Comparison of ENCODE assay signal across 8 cellular contexts in genomic region chr3:148309390-148310035, GRCh38.
A peak's percentile ranks its signal among the peaks of the same experiment; 100 is the strongest.
DNase-seq lines count a peak whose midpoint lies in the region; ATAC-seq and TF ChIP-seq lines count a peak whose summit lies in the region.

No MANE protein-coding gene starts in this region.

- H3K4me1 ChIP-seq in DND-41 (ENCODE audit: insufficient read depth, low read length): no peaks in the 10 kb centered on the region

- H3K4me2 ChIP-seq in DND-41 (ENCODE audit: insufficient read depth, low read length) (no peak overlapping the region), neural cell (ENCODE audit: low read length) (no peak overlapping the region)

- H3K9me3 ChIP-seq in DND-41 (ENCODE audit: insufficient read depth, low read length, severe bottlenecking) (no peaks in the 10 kb centered on the region), neural cell (ENCODE audit: low read length) (no peaks in the 10 kb centered on the region)

- no peak overlapping the region for H2AFZ ChIP-seq in DND-41 (ENCODE audit: low read depth, low read length)
- H2AFZ ChIP-seq in neural cell (ENCODE audit: low read depth, low read length): no peak overlapping the region

- peak; percentile 69 for TF ChIP-seq CTCF in DND-41 (IDR thresholded peaks at IDR 0.05; ENCODE audit: borderline replicate concordance, extremely low read depth, low read length, poor library complexity, severe bottlenecking)
- TF ChIP-seq CTCF in choroid plexus epithelial cell (conservative IDR thresholded peaks at IDR 0.05; ENCODE audit: low read depth, low read length): peak; percentile 90
- TF ChIP-seq CTCF in neural cell (IDR thresholded peaks at IDR 0.05; ENCODE audit: poor library complexity, severe bottlenecking): peak; percentile 29

- H3K27ac ChIP-seq in DND-41 (ENCODE audit: low read length): no peak overlapping the region
- H3K27ac ChIP-seq in neural cell (ENCODE audit: low read length): no peak overlapping the region

- H4K20me1 ChIP-seq in DND-41 (ENCODE audit: insufficient read depth, low read length) (no peaks in the 10 kb centered on the region), neural cell (ENCODE audit: insufficient read depth) (no peaks in the 10 kb centered on the region)

- H3F3A ChIP-seq in neural cell (ENCODE audit: insufficient read depth, low read length, poor library complexity, severe bottlenecking): no peaks in the 10 kb centered on the region

- no peaks in the 10 kb centered on the region for H3K9me2 ChIP-seq in neural cell (ENCODE audit: insufficient read depth, low read length)

- H3K4me3 ChIP-seq in DND-41 (ENCODE audit: low read depth in 1 of 2, low read length in 2 of 2) (no peak overlapping the region), choroid plexus epithelial cell (ENCODE audit: low read depth, low read length) (no peak overlapping the region), neural cell (ENCODE audit: low read length) (no peak overlapping the region)

- ATAC-seq in DND-41 (ENCODE audit: insufficient read depth, low read depth) (peak; percentile 64; the same call in 2 of the 3 replicates), GM18909 (IDR thresholded peaks at IDR 0.05; ENCODE audit: poor library complexity, unreplicated experiment) (peak; percentile 87), HG03045 (IDR thresholded peaks at IDR 0.05; ENCODE audit: unreplicated experiment) (peak; percentile 92)

- DNase-seq in DND-41: peak; percentile 17
- DNase-seq in NCI-H2081 treated with DMSO at 0.1 percent for 48 hours (lab: John Stamatoyannopoulos, UW): peak; percentile 24
- DNase-seq in choroid plexus epithelial cell (ENCODE audit: low read depth): peak; percentile 76
- no peak for DNase-seq in islet precursor cell
- DNase-seq in NCI-H2107 (lab: John Stamatoyannopoulos, UW): no peak

- H3K27me3 ChIP-seq in DND-41 (ENCODE audit: insufficient read depth, low read length, poor library complexity) (no peaks in the 10 kb centered on the region), neural cell (ENCODE audit: insufficient read depth, low read depth, low read length) (no peaks in the 10 kb centered on the region)

- H3K36me3 ChIP-seq in DND-41 (ENCODE audit: insufficient read depth, low read length): no peaks in the 10 kb centered on the region
- H3K36me3 ChIP-seq in neural cell (ENCODE audit: insufficient read depth, low read length): no peaks in the 10 kb centered on the region

- H3K9ac ChIP-seq in DND-41 (ENCODE audit: low read depth, low read length) (no peak overlapping the region), neural cell (ENCODE audit: low read length) (no peak overlapping the region)

- TF ChIP-seq EP300 in neural cell (conservative IDR thresholded peaks at IDR 0.05; ENCODE audit: poor library complexity, severe bottlenecking): no peak

- H3K79me2 ChIP-seq in DND-41 (ENCODE audit: insufficient read depth, low read length) (no peaks in the 10 kb centered on the region), neural cell (replicated peaks; ENCODE audit: insufficient read depth, low read length) (no peaks in the 10 kb centered on the region)

- no peak for TF ChIP-seq RAD21 in neural cell (conservative IDR thresholded peaks at IDR 0.05)

TF ChIP-seq in neural cell, 6 proteins besides CTCF, POLR2A, EP300 and RAD21:
- TF ChIP-seq POLR2AphosphoS5 (IDR thresholded peaks at IDR 0.05) (no peak), TAF1 (IDR thresholded peaks at IDR 0.05; ENCODE audit: low read depth) (no peak), MXI1 (conservative IDR thresholded peaks at IDR 0.05; ENCODE audit: poor library complexity, severe bottlenecking) (no peak), REST (IDR thresholded peaks at IDR 0.05; ENCODE audit: borderline replicate concordance) (no peak), SMC3 (conservative IDR thresholded peaks at IDR 0.05; ENCODE audit: poor library complexity) (no peak), EZH2 (IDR thresholded peaks at IDR 0.05; ENCODE audit: borderline replicate concordance, insufficient read depth, low read length, poor library complexity, severe bottlenecking) (no peak)

Comparison
In these comparisons a context has a peak if more than half of its experiments do, and no peak if none do; other contexts are left out.
1. DNase-seq: peak in DND-41 (single experiment), NCI-H2081 treated with DMSO at 0.1 percent for 48 hours (single experiment) and choroid plexus epithelial cell (single experiment); none in islet precursor cell (single experiment) and NCI-H2107 (single experiment).
2. CTCF ChIP-seq: peak in every context shown above with its lines; median percentile 90 in choroid plexus epithelial cell; 69 in DND-41; 29 in neural cell.
3. Peak in every context shown above with its lines, with median percentiles within 50 percentile points of each other: ATAC-seq.